1 cellular context compared by ENCODE assay signal in genomic region chr11:75589933-75590332, GRCh38.
TF ChIP-seq lines count a peak whose summit lies in the region.

No MANE protein-coding gene starts in this region.

TF ChIP-seq in K562, 482 proteins besides CTCF, POLR2A, EP300 and RAD21 (continues in another document):
- TF ChIP-seq ZBTB2 (IDR thresholded peaks at IDR 0.05), result peak; percentile 66; the same call in 1 of the 2 replicates
- TF ChIP-seq ZSCAN29 (IDR thresholded peaks at IDR 0.05), result peak; percentile 81
- TF ChIP-seq NEUROD1 (IDR thresholded peaks at IDR 0.05; ENCODE audit: borderline replicate concordance, low read depth, low read length, partially characterized antibody), result peak; percentile 76
- no peak for TF ChIP-seq TSC22D4 (tag; IDR thresholded peaks at IDR 0.05)
- peak; percentile 57 for TF ChIP-seq EP400 (IDR thresholded peaks at IDR 0.05)
- TF ChIP-seq BRD9 (IDR thresholded peaks at IDR 0.05; ENCODE audit: low read depth, partially characterized antibody), result peak; percentile 63
- TF ChIP-seq FOSL1 (tag; conservative IDR thresholded peaks at IDR 0.05), result peak; percentile 44; the same call in 1 of the 2 replicates
- TF ChIP-seq RBBP5 (IDR thresholded peaks at IDR 0.05; ENCODE audit: borderline replicate concordance, insufficient read depth, low read length, poor library complexity, severe bottlenecking), result peak; percentile 56
- TF ChIP-seq ZNF584 (CRISPR knock-in tag; IDR thresholded peaks at IDR 0.05; ENCODE audit: low read depth), result no peak
- TF ChIP-seq ZFP36 (IDR thresholded peaks at IDR 0.05; ENCODE audit: low read depth, low read length, partially characterized antibody), result peak; percentile 19
- peak; percentile 81 for TF ChIP-seq SMAD4 (CRISPR knock-in tag; conservative IDR thresholded peaks at IDR 0.05)
- peak; percentile 26 for TF ChIP-seq TAF1 (IDR thresholded peaks at IDR 0.05; ENCODE audit: control insufficient read depth, extremely low read depth, insufficient read depth, low read length, severe bottlenecking)
- no peak for TF ChIP-seq BRF2 (IDR thresholded peaks at IDR 0.05; ENCODE audit: borderline replicate concordance, insufficient read depth, insufficient read length)
- peak; percentile 99 for TF ChIP-seq TAL1 (IDR thresholded peaks at IDR 0.05)
- no peak for TF ChIP-seq SREBF1 (IDR thresholded peaks at IDR 0.05; ENCODE audit: borderline replicate concordance, low read depth, low read length)
- no peak for TF ChIP-seq E2F3 (CRISPR knock-in tag; IDR thresholded peaks at IDR 0.05)
- no peak for TF ChIP-seq NFYB (IDR thresholded peaks at IDR 0.05; ENCODE audit: extremely low read depth, insufficient read length)
- peak; percentile 51; the same call in 1 of the 2 replicates for TF ChIP-seq ATF7 (IDR thresholded peaks at IDR 0.05)
- TF ChIP-seq MYC (IDR thresholded peaks at IDR 0.05; ENCODE audit: low read depth, low read length), result peak; percentile 85
- TF ChIP-seq MYC (CRISPR knock-in tag; IDR thresholded peaks at IDR 0.05; ENCODE audit: borderline replicate concordance, low read depth), result no peak
- TF ChIP-seq PML (IDR thresholded peaks at IDR 0.05; ENCODE audit: low read length), result peak; percentile 97
- peak; percentile 12; the same call in 1 of the 2 replicates for TF ChIP-seq ZKSCAN1 (IDR thresholded peaks at IDR 0.05; ENCODE audit: low read depth, low read length)
- TF ChIP-seq HNRNPUL1 (IDR thresholded peaks at IDR 0.05; ENCODE audit: low read length), result no peak
- TF ChIP-seq ID3 (CRISPR knock-in tag; IDR thresholded peaks at IDR 0.05), result no peak
- TF ChIP-seq ID3 (tag; IDR thresholded peaks at IDR 0.05), result peak; percentile 53; the same call in 1 of the 2 replicates
- TF ChIP-seq ADNP (tag; IDR thresholded peaks at IDR 0.05), result no peak
- TF ChIP-seq ZNF592 (IDR thresholded peaks at IDR 0.05), result peak; percentile 89
- peak; percentile 94 for TF ChIP-seq CCNT2 (IDR thresholded peaks at IDR 0.05; ENCODE audit: borderline replicate concordance, extremely low read depth, insufficient read length, low read depth, low read length)
- TF ChIP-seq TAF15 (IDR thresholded peaks at IDR 0.05; ENCODE audit: low read depth, low read length), result no peak
- TF ChIP-seq HDAC6 (IDR thresholded peaks at IDR 0.05; ENCODE audit: low read depth, low read length), result no peak
- no peak for TF ChIP-seq HNRNPK (IDR thresholded peaks at IDR 0.05; ENCODE audit: low read depth, low read length, poor library complexity, severe bottlenecking)
- TF ChIP-seq DPF2 (IDR thresholded peaks at IDR 0.05), result peak; percentile 99
- peak; percentile 65 for TF ChIP-seq L3MBTL2 (IDR thresholded peaks at IDR 0.05)
- peak; percentile 84 for TF ChIP-seq NCOA1 (IDR thresholded peaks at IDR 0.05; ENCODE audit: low read depth)
- peak; percentile 77 for TF ChIP-seq ETS1 (conservative IDR thresholded peaks at IDR 0.05; ENCODE audit: control insufficient read depth, low read depth, low read length)
- TF ChIP-seq ZNF586 (CRISPR knock-in tag; conservative IDR thresholded peaks at IDR 0.05), result no peak
- peak; percentile 38; the same call in 1 of the 2 replicates for TF ChIP-seq CUX1 (CRISPR knock-in tag; IDR thresholded peaks at IDR 0.05)
- TF ChIP-seq KDM1A (IDR thresholded peaks at IDR 0.05), result peak; percentile 73 to 79; a peak in 3 of 4 replicates
- TF ChIP-seq ELF2 (CRISPR knock-in tag; IDR thresholded peaks at IDR 0.05), result no peak
- peak; percentile 81 to 95; a peak in 3 of 4 replicates for TF ChIP-seq RCOR1 (IDR thresholded peaks at IDR 0.05; ENCODE audit: borderline replicate concordance in 1 of 2, low read depth in 2 of 2, low read length in 2 of 2)
- TF ChIP-seq SMAD2 (IDR thresholded peaks at IDR 0.05; ENCODE audit: low read depth, low read length), result no peak
